Comparison of ENCODE assay signal across 9 cellular contexts in genomic region chr13:79194272-79194671, GRCh38.
DNase-seq lines count a peak whose midpoint lies in the region; ATAC-seq and TF ChIP-seq lines count a peak whose summit lies in the region.
"Had no signal": no experiment of that assay in that cellular context is flagged by ENCODE, and none has a peak within 500 bp of the region (broad histone marks: within the 10 kb centered on the region; RNA-seq: fewer than 3 reads in every experiment).

No MANE protein-coding gene starts in this region.

- WGBS in sigmoid colon, 2 donors, result 49 to 74% methylated on average over 3 of the region's 3 CpGs

- H3K27me3 Mint-ChIP-seq in GM23338 (ENCODE audit: insufficient read depth, low read depth, poor library complexity), result no peaks in the 10 kb centered on the region

- ATAC-seq in HG02981 (IDR thresholded peaks at IDR 0.05; ENCODE audit: unreplicated experiment), result peak; percentile 97
- ATAC-seq in GM23338, result no peak

- H3K9me3 Mint-ChIP-seq in GM23338, result no peaks in the 10 kb centered on the region

- peaks cover 27% of the 10 kb centered on the region for H3K4me1 Mint-ChIP-seq in GM23338

- H2AFZ ChIP-seq in GM23338, result no peak overlapping the region

- no peak overlapping the region for H3K27ac Mint-ChIP-seq in GM23338

- H3K36me3 ChIP-seq in sigmoid colon (no peaks in the 10 kb centered on the region), GM23338 (ENCODE audit: insufficient read depth) (no peaks in the 10 kb centered on the region), uterus (no peaks in the 10 kb centered on the region)

- TF ChIP-seq CTCF in sigmoid colon (IDR thresholded peaks at IDR 0.05) (no peak), GM23338 (conservative IDR thresholded peaks at IDR 0.05; ENCODE audit: low read depth in 2 of 2) (no peak), uterus (IDR thresholded peaks at IDR 0.05) (no peak)

- H3K4me3 Mint-ChIP-seq in GM23338, result no peak overlapping the region

- H3K79me2 ChIP-seq in GM23338 (replicated peaks; ENCODE audit: insufficient read depth), result no peaks in the 10 kb centered on the region

- peak; percentile 58 for DNase-seq in SKM-1 treated with dmso at 0.1 percent for 144 hours (lab: John Stamatoyannopoulos, UW; ENCODE audit: unreplicated experiment)
- DNase-seq in SKM-1 (lab: John Stamatoyannopoulos, UW; ENCODE audit: unreplicated experiment), result no peak
- DNase-seq in T follicular helper cell (ENCODE audit: low read depth), result peak; percentile 8
- peak; percentile 41 for DNase-seq in stimulated activated CD8-positive, alpha-beta memory T cell treated with anti-CD3 and anti-CD28 coated beads, Interleukin-4, amount 100 ng/mL, for 48 hours
- DNase-seq in sigmoid colon, result no peak
- no peak for DNase-seq in GM23338 (ENCODE audit: low spot score)
- no peak for DNase-seq in uterus
- DNase-seq: NCI-H1436 had no signal

- TF ChIP-seq POLR2A in sigmoid colon (IDR thresholded peaks at IDR 0.05), result no peak
- TF ChIP-seq POLR2A in uterus (IDR thresholded peaks at IDR 0.05), result no peak

- H3K9me3 ChIP-seq in sigmoid colon (no peaks in the 10 kb centered on the region), uterus (no peaks in the 10 kb centered on the region)

- H3K36me3 Mint-ChIP-seq in GM23338 (ENCODE audit: low read depth), result no peaks in the 10 kb centered on the region

- no peak for TF ChIP-seq EP300 in sigmoid colon (IDR thresholded peaks at IDR 0.05)

- intact Hi-C loops in sigmoid colon (cut with DNase I), result no loop called here
- intact Hi-C loops in uterus (cut with DNase I; ENCODE audit: low total_unique reads), result no loop called here

- H3K27me3 ChIP-seq in sigmoid colon (no peaks in the 10 kb centered on the region), GM23338 (ENCODE audit: insufficient read depth) (no peaks in the 10 kb centered on the region), uterus (no peaks in the 10 kb centered on the region)

- H3K27ac ChIP-seq in sigmoid colon (no peak overlapping the region), GM23338 (ENCODE audit: low read depth) (no peak overlapping the region), uterus (no peak overlapping the region)

- H3K4me1 ChIP-seq in sigmoid colon, result no peaks in the 10 kb centered on the region
- peaks cover 21% of the 10 kb centered on the region for H3K4me1 ChIP-seq in GM23338 (ENCODE audit: insufficient read depth)
- no peaks in the 10 kb centered on the region for H3K4me1 ChIP-seq in uterus

- H3K9me2 ChIP-seq in GM23338 (ENCODE audit: insufficient read depth), result no peaks in the 10 kb centered on the region; the same call in 1 of the 2 replicates

- no peak overlapping the region for H3K4me2 ChIP-seq in GM23338

- no peak overlapping the region for H3K4me3 ChIP-seq in sigmoid colon
- no peak overlapping the region for H3K4me3 ChIP-seq in GM23338
- no peak overlapping the region for H3K4me3 ChIP-seq in uterus

- H3F3A ChIP-seq in GM23338 (replicated peaks; ENCODE audit: low read depth), result no peaks in the 10 kb centered on the region

- H4K20me1 ChIP-seq in GM23338 (replicated peaks; ENCODE audit: insufficient read depth), result no peaks in the 10 kb centered on the region

TF ChIP-seq in GM23338, 12 proteins besides CTCF, POLR2A, EP300 and RAD21:
- TF ChIP-seq STAT1 (IDR thresholded peaks at IDR 0.05; ENCODE audit: unreplicated experiment) (no peak), EZH2phosphoT487 (IDR thresholded peaks at IDR 0.05; ENCODE audit: unreplicated experiment) (no peak), JUNB (IDR thresholded peaks at IDR 0.05; ENCODE audit: unreplicated experiment) (no peak), ZNF331 (CRISPR knock-in tag; IDR thresholded peaks at IDR 0.05; ENCODE audit: low read depth) (no peak)

Comparison
In these comparisons a context has a peak if more than half of its experiments do, and no peak if none do; other contexts are left out.
1. DNase-seq: peak in SKM-1 treated with dmso at 0.1 percent for 144 hours (single experiment), T follicular helper cell (single experiment) and stimulated activated CD8-positive, alpha-beta memory T cell treated with anti-CD3 and anti-CD28 coated beads, Interleukin-4, amount 100 ng/mL, for 48 hours (single experiment); none in SKM-1 (single experiment), sigmoid colon (single experiment), GM23338 (single experiment) and uterus (0 of 2).